In the genomic region with DNA sequence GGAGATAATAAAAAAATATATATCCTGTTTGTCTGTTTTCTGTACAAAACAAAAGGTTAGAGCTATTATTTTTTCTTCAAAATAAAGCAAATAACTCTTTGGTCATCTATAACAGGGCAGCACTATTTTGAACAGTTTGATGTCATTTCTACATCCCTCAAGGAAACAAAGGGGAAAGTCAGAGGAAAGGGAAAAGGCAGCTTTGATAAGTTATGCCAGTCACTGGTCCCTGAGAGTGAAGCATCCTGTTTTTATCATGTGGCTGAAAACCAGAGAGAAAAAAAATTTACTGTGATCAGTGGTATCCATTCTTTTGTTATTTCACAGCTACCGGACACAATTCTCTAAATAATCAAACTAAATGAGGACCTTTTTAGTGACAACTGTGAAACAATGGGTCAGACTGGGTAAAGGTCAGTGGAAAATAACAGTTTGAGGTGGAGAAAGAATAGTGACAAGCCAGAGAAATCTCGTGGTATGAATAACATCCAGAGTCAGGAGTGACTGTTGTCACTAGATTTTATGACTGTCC, we compare ENCODE assay signal across 14 cellular contexts.
"Had no signal": no experiment of that assay in that cellular context is flagged by ENCODE, and none has a peak within 500 bp of the region (broad histone marks: within the 10 kb centered on the region; RNA-seq: fewer than 3 reads in every experiment).

No MANE protein-coding gene starts in this region.

- H3K4me2 ChIP-seq: SK-N-SH, smooth muscle cell had no signal

- H3K4me3 ChIP-seq: lung, mucosa of descending colon, smooth muscle cell had no signal

- H3K9me3 Mint-ChIP-seq: activated naive CD4-positive, alpha-beta T cell treated with anti-CD3 and anti-CD28 coated beads for 36 hours; activated T-helper 17 cell treated with anti-CD3 and anti-CD28 coated beads, Interleukin-2, amount 50 U/mL, for 72 hours; naive thymus-derived CD4-positive, alpha-beta T cell had no signal

- H3K4me3 Mint-ChIP-seq: activated naive CD4-positive, alpha-beta T cell treated with anti-CD3 and anti-CD28 coated beads for 36 hours; activated T-helper 17 cell treated with anti-CD3 and anti-CD28 coated beads, Interleukin-2, amount 50 U/mL, for 72 hours; immature natural killer cell; naive thymus-derived CD4-positive, alpha-beta T cell had no signal

- H3K9me2 ChIP-seq: SK-N-SH had no signal

- H3K27ac Mint-ChIP-seq: activated naive CD4-positive, alpha-beta T cell treated with anti-CD3 and anti-CD28 coated beads for 36 hours; activated T-helper 17 cell treated with anti-CD3 and anti-CD28 coated beads, Interleukin-2, amount 50 U/mL, for 72 hours; immature natural killer cell; naive thymus-derived CD4-positive, alpha-beta T cell had no signal

- H3K36me3 Mint-ChIP-seq: immature natural killer cell; naive thymus-derived CD4-positive, alpha-beta T cell had no signal

- H3K4me1 Mint-ChIP-seq: activated T-helper 17 cell treated with anti-CD3 and anti-CD28 coated beads, Interleukin-2, amount 50 U/mL, for 72 hours had no signal

- H3K27me3 Mint-ChIP-seq: activated T-helper 17 cell treated with anti-CD3 and anti-CD28 coated beads, Interleukin-2, amount 50 U/mL, for 72 hours; naive thymus-derived CD4-positive, alpha-beta T cell had no signal

- H3K9me3 ChIP-seq: mucosa of descending colon, SK-N-SH had no signal

- DNase-seq: activated CD4-positive, CD25-positive, alpha-beta regulatory T cell treated with anti-CD3 and anti-CD28 coated beads, Interleukin-2, amount 50 U/mL, for 72 hours; activated naive CD4-positive, alpha-beta T cell treated with anti-CD3 and anti-CD28 coated beads for 36 hours; activated T-cell treated with anti-CD3 and anti-CD28 coated beads for 4 hours; immature natural killer cell; mucosa of descending colon; naive thymus-derived CD4-positive, alpha-beta T cell; right cardiac atrium; SK-N-SH; T-helper 1 cell; T1000 had no signal

- ATAC-seq: activated T-helper 17 cell treated with anti-CD3 and anti-CD28 coated beads, Interleukin-2, amount 50 U/mL, for 72 hours; esophagus mucosa; mucosa of descending colon; naive thymus-derived CD4-positive, alpha-beta T cell had no signal
